9 cellular contexts compared by ENCODE assay signal in the genomic region with DNA sequence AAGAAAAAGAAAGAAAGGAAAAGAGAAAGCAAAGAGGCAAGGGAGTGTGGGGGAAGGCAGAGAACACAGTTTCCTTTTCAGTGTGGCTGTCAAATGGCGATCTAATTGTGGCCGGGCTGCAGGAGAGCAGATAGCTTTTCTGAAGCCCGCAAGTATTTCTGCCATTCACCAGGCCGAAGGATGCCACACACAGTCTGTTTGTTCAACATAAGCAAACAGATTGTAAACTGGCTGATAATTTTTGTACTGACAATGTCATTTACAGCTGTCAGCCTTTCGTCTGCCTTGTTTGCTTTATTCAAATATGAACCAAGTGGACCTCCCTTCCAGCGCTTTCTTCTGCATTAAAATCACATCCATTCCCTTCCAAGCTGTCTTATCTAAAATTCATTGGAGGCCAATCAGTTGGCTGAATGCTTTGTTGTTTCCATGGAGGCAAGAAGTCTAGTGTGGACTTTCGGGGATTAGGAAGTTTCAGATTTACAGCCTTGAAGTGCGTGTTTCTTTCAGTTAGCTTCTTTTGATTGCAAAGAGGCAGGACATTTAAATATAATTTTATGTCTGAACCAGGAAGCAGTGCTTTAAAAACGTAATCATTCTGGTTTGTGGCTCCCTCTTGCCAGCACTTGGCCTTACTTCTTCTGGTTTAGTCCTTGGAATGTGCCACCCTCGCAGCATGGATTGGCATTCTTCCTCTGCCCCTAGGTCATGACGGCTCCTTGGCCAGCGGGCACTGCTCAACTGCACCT.
DNase-seq lines count a peak whose midpoint lies in the region; ATAC-seq, FAIRE-seq and TF ChIP-seq lines count a peak whose summit lies in the region.
"Had no signal": no experiment of that assay in that cellular context is flagged by ENCODE, and none has a peak within 500 bp of the region (broad histone marks: within the 10 kb centered on the region; RNA-seq: fewer than 3 reads in every experiment).

No MANE protein-coding gene starts in this region.

- no peaks in the 10 kb centered on the region for H3K9me3 Mint-ChIP-seq in activated CD4-positive, alpha-beta memory T cell treated with anti-CD3 and anti-CD28 coated beads, Interleukin-2, amount 10 ng/mL, durations not matched to agents 7 days and 5 days

- peak; percentile 72 to 78 for ATAC-seq in A549

- no peak overlapping the region for H3K4me3 Mint-ChIP-seq in activated CD4-positive, alpha-beta memory T cell treated with anti-CD3 and anti-CD28 coated beads, Interleukin-2, amount 10 ng/mL, durations not matched to agents 7 days and 5 days

- H3K27me3 ChIP-seq in HUES64 (ENCODE audit: insufficient read depth, low read length), result peaks cover 89% of the 10 kb centered on the region
- H3K27me3 ChIP-seq in ascending aorta, result no peaks in the 10 kb centered on the region
- no peaks in the 10 kb centered on the region for H3K27me3 ChIP-seq in mucosa of rectum (ENCODE audit: control insufficient read depth in 2 of 2, insufficient read depth in 2 of 2, low read length in 2 of 2)

- WGBS in A549 (ENCODE audit: missing lambda C conversion rate), result 3% methylated on average over 12 of the region's 12 CpGs
- 61% methylated on average over 12 of the region's 12 CpGs for WGBS in HUES64

- H3K4me1 Mint-ChIP-seq in activated CD4-positive, alpha-beta memory T cell treated with anti-CD3 and anti-CD28 coated beads, Interleukin-2, amount 10 ng/mL, durations not matched to agents 7 days and 5 days, result no peaks in the 10 kb centered on the region

- POLR2A ChIA-PET in A549 (lab: Yijun Ruan, JAX), result interaction anchor here (1.2 to 2.0 kb wide), 9 partner anchors 8 to 182 kb away, joined by 3 to 16 read pairs (median 8); a partner anchor contains a TSS
- POLR2A ChIA-PET in activated CD4-positive, alpha-beta memory T cell treated with anti-CD3 and anti-CD28 coated beads, Interleukin-2, amount 10 ng/mL, durations not matched to agents 7 days and 5 days (lab: Charles Lee), result no interaction called here

- CTCF ChIA-PET in A549 (lab: Yijun Ruan, JAX), result interaction anchor here (0.8 to 4.5 kb wide), 23 partner anchors 9 to 288 kb away, joined by 3 to 30 read pairs (median 4); no protein-coding TSS in a partner anchor
- CTCF ChIA-PET in activated CD4-positive, alpha-beta memory T cell treated with anti-CD3 and anti-CD28 coated beads, Interleukin-2, amount 10 ng/mL, durations not matched to agents 7 days and 5 days (lab: Charles Lee), result no interaction called here

- no peak for TF ChIP-seq POLR2A in A549 (IDR thresholded peaks at IDR 0.05; ENCODE audit: low read length)
- TF ChIP-seq POLR2A in erythroblast (IDR thresholded peaks at IDR 0.05; ENCODE audit: low read length), result no peak

- no peak for TF ChIP-seq CTCF in A549 (IDR thresholded peaks at IDR 0.05)
- TF ChIP-seq CTCF in ascending aorta (IDR thresholded peaks at IDR 0.05), result no peak

- H3K27me3 Mint-ChIP-seq in activated CD4-positive, alpha-beta memory T cell treated with anti-CD3 and anti-CD28 coated beads, Interleukin-2, amount 10 ng/mL, durations not matched to agents 7 days and 5 days, result no peaks in the 10 kb centered on the region

- intact Hi-C loops in ascending aorta (cut with DNase I), result no loop called here

- H3K36me3 Mint-ChIP-seq in activated CD4-positive, alpha-beta memory T cell treated with anti-CD3 and anti-CD28 coated beads, Interleukin-2, amount 10 ng/mL, durations not matched to agents 7 days and 5 days (ENCODE audit: low read depth), result no peaks in the 10 kb centered on the region

- peak overlapping the region; percentile 88 to 98 for H3K27ac ChIP-seq in A549
- peak overlapping the region; percentile 2; the same call in 1 of the 2 replicates for H3K27ac ChIP-seq in HUES64 (ENCODE audit: low read depth, low read length)
- H3K27ac ChIP-seq in ascending aorta, result peak overlapping the region; percentile 40 to 46
- no peak overlapping the region for H3K27ac ChIP-seq in mucosa of rectum (ENCODE audit: low read depth in 2 of 2, low read length in 2 of 2)
- H3K27ac ChIP-seq: SK-N-MC had no signal

- peak; percentile 62 to 74; a peak in 2 of 5 replicates for TF ChIP-seq EP300 in A549 (IDR thresholded peaks at IDR 0.05)

- H3K36me3 ChIP-seq in HUES64 (ENCODE audit: insufficient read depth, low read length) (no peaks in the 10 kb centered on the region), ascending aorta (no peaks in the 10 kb centered on the region), mucosa of rectum (ENCODE audit: control insufficient read depth in 2 of 2, insufficient read depth in 2 of 2, low read length in 2 of 2) (no peaks in the 10 kb centered on the region)

- peaks cover 62% of the 10 kb centered on the region for H3K4me1 ChIP-seq in A549
- H3K4me1 ChIP-seq in HUES64 (ENCODE audit: insufficient read depth, low read length), result peaks cover 29% of the 10 kb centered on the region
- H3K4me1 ChIP-seq in ascending aorta, result no peaks in the 10 kb centered on the region
- peaks cover 10 to 13% of the 10 kb centered on the region in 2 donors for H3K4me1 ChIP-seq in mucosa of rectum (ENCODE audit: control insufficient read depth in 2 of 2, insufficient read depth in 2 of 2, low read length in 2 of 2)

- peak in 1 of 2 experiments; percentile 9; a peak in 1 of 5 replicates for TF ChIP-seq RAD21 in A549 (conservative IDR thresholded peaks at IDR 0.05 in 1 of 2, IDR thresholded peaks at IDR 0.05 in 1 of 2)

- no peak overlapping the region for H3K9ac ChIP-seq in HUES64 (ENCODE audit: low read depth, low read length)
- peak overlapping the region in 1 of 2 donors; percentile 22 for H3K9ac ChIP-seq in mucosa of rectum (ENCODE audit: low read depth in 1 of 2, low read length in 2 of 2)

- peak overlapping the region; percentile 83 for H3K4me2 ChIP-seq in A549

- peak in 1 of 2 experiments; percentile 92 for DNase-seq in A549 (ENCODE audit: low read depth in 1 of 2, low spot score in 1 of 2)
- DNase-seq in ascending aorta (ENCODE audit: low spot score in 2 of 2), result no peak
- DNase-seq in NCI-H2227 treated with DMSO at 0.1 percent for 48 hours (lab: John Stamatoyannopoulos, UW), result no peak
- DNase-seq in stimulated activated CD4-positive, alpha-beta T cell treated with anti-CD3 and anti-CD28 coated beads, Interleukin-4, amount 100 ng/mL, for 4 hours, result no peak
- DNase-seq in erythroblast (lab: John Stamatoyannopoulos, UW), result no peak
- no peak for DNase-seq in activated CD4-positive, alpha-beta memory T cell treated with anti-CD3 and anti-CD28 coated beads, Interleukin-2, amount 10 ng/mL, durations not matched to agents 7 days and 5 days

- H3K4me3 ChIP-seq in A549 (peak overlapping the region; percentile 25), HUES64 (ENCODE audit: low read length) (peak overlapping the region; percentile 17), ascending aorta (peak overlapping the region; percentile 29 to 55), mucosa of rectum (ENCODE audit: low read length in 2 of 2) (peak overlapping the region; percentile 56)
- H3K4me3 ChIP-seq: SK-N-MC had no signal

- H3K27ac Mint-ChIP-seq in activated CD4-positive, alpha-beta memory T cell treated with anti-CD3 and anti-CD28 coated beads, Interleukin-2, amount 10 ng/mL, durations not matched to agents 7 days and 5 days, result no peak overlapping the region

- peak; percentile 97 for FAIRE-seq in A549 (lab: Jason Lieb, UNC)

- 0 out of 3 replicates have a peak, but pooled peaks cover 4% of the 10 kb centered on the region for H3K9me3 ChIP-seq in A549
- no peaks in the 10 kb centered on the region for H3K9me3 ChIP-seq in HUES64 (ENCODE audit: insufficient read depth, low read depth, low read length)
- no peaks in the 10 kb centered on the region for H3K9me3 ChIP-seq in ascending aorta
- H3K9me3 ChIP-seq in mucosa of rectum (ENCODE audit: control insufficient read depth in 2 of 2, low read length in 2 of 2), result peaks cover 0 to 2% of the 10 kb centered on the region in 2 donors

TF ChIP-seq in A549, 52 proteins besides CTCF, POLR2A, EP300 and RAD21 (continues in another document):
- TF ChIP-seq HOXB5 (CRISPR knock-in tag; IDR thresholded peaks at IDR 0.05), result no peak
- peak; percentile 92 for TF ChIP-seq GATA3 (IDR thresholded peaks at IDR 0.05; ENCODE audit: borderline replicate concordance)
- TF ChIP-seq JUNB (IDR thresholded peaks at IDR 0.05), result peak; percentile 53
- TF ChIP-seq KDM1A (IDR thresholded peaks at IDR 0.05; ENCODE audit: low read depth), result no peak
- TF ChIP-seq RARB (CRISPR knock-in tag; IDR thresholded peaks at IDR 0.05), result no peak
- TF ChIP-seq, protein P1, sequence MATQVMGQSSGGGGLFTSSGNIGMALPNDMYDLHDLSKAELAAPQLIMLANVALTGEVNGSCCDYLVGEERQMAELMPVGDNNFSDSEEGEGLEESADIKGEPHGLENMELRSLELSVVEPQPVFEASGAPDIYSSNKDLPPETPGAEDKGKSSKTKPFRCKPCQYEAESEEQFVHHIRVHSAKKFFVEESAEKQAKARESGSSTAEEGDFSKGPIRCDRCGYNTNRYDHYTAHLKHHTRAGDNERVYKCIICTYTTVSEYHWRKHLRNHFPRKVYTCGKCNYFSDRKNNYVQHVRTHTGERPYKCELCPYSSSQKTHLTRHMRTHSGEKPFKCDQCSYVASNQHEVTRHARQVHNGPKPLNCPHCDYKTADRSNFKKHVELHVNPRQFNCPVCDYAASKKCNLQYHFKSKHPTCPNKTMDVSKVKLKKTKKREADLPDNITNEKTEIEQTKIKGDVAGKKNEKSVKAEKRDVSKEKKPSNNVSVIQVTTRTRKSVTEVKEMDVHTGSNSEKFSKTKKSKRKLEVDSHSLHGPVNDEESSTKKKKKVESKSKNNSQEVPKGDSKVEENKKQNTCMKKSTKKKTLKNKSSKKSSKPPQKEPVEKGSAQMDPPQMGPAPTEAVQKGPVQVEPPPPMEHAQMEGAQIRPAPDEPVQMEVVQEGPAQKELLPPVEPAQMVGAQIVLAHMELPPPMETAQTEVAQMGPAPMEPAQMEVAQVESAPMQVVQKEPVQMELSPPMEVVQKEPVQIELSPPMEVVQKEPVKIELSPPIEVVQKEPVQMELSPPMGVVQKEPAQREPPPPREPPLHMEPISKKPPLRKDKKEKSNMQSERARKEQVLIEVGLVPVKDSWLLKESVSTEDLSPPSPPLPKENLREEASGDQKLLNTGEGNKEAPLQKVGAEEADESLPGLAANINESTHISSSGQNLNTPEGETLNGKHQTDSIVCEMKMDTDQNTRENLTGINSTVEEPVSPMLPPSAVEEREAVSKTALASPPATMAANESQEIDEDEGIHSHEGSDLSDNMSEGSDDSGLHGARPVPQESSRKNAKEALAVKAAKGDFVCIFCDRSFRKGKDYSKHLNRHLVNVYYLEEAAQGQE (IDR thresholded peaks at IDR 0.05), result no peak
- TF ChIP-seq, protein P2, sequence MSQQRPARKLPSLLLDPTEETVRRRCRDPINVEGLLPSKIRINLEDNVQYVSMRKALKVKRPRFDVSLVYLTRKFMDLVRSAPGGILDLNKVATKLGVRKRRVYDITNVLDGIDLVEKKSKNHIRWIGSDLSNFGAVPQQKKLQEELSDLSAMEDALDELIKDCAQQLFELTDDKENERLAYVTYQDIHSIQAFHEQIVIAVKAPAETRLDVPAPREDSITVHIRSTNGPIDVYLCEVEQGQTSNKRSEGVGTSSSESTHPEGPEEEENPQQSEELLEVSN (IDR thresholded peaks at IDR 0.05; ENCODE audit: borderline replicate concordance, low read depth), result no peak; the same call in 1 of the 2 replicates
- no peak for TF ChIP-seq RNF2 (IDR thresholded peaks at IDR 0.05; ENCODE audit: borderline replicate concordance, low read depth)
- no peak for TF ChIP-seq MYC (IDR thresholded peaks at IDR 0.05; ENCODE audit: borderline replicate concordance, low read length)

Comparison
In these comparisons a context has a peak if more than half of its experiments do, and no peak if none do; other contexts are left out.
1. H3K27ac ChIP-seq: peak in A549 (2 of 2), HUES64 (single experiment) and ascending aorta (2 of 2); none in mucosa of rectum (0 of 2).
2. Peak in every context shown above with its lines, with median percentiles within 50 percentile points of each other: H3K4me3 ChIP-seq.